2 cellular contexts compared by ENCODE assay signal in the genomic region with DNA sequence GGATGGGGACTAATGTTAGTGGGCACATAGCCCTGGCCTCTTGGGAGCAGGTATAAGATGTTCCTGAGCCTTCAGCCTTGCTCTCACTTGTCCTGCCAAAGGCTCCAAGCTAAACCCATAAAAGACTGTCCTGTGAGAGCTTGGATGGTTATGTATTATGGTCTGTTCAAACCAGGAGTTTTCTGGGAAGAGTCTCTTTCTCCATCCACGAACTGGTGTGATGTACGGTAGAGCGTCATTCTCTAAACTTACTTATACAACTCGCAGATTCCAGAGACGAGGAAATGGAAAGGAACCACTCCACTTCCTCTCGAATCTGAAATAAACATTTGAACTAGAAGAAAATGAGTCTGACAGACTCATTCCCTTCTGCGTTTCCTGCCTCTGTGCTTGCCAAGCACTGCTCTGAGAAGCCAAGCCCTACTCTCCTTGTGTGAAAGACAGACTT.
TF ChIP-seq lines count a peak whose summit lies in the region.

No MANE protein-coding gene starts in this region.

TF ChIP-seq in SK-N-SH, 30 proteins besides CTCF, POLR2A, EP300 and RAD21:
- TF ChIP-seq RXRA (IDR thresholded peaks at IDR 0.05; ENCODE audit: borderline replicate concordance, low read depth) (no peak), FOXM1 (IDR thresholded peaks at IDR 0.05; ENCODE audit: low read depth) (no peak), MEF2A (IDR thresholded peaks at IDR 0.05; ENCODE audit: borderline replicate concordance, low read depth) (no peak), SMC3 (IDR thresholded peaks at IDR 0.05; ENCODE audit: low read depth, low read length) (no peak), POLR2AphosphoS5 (IDR thresholded peaks at IDR 0.05; ENCODE audit: low read depth, low read length) (no peak), CHD2 (IDR thresholded peaks at IDR 0.05; ENCODE audit: low read length, partially characterized antibody) (no peak), FOXJ3 (CRISPR knock-in tag; IDR thresholded peaks at IDR 0.05) (no peak), YY1 (IDR thresholded peaks at IDR 0.05; ENCODE audit: low read depth) (no peak), SIN3A (IDR thresholded peaks at IDR 0.05; ENCODE audit: borderline replicate concordance, low read depth, low read length) (no peak), FOSL2 (IDR thresholded peaks at IDR 0.05; ENCODE audit: borderline replicate concordance, low read depth) (no peak), TAF1 (IDR thresholded peaks at IDR 0.05; ENCODE audit: borderline replicate concordance, low read depth, low read length) (no peak), JUND (IDR thresholded peaks at IDR 0.05) (no peak), GABPA (IDR thresholded peaks at IDR 0.05; ENCODE audit: low read depth) (no peak), MXI1 (IDR thresholded peaks at IDR 0.05; ENCODE audit: low read depth, low read length) (no peak), GATA2 (CRISPR knock-in tag; IDR thresholded peaks at IDR 0.05) (no peak), TCF12 (IDR thresholded peaks at IDR 0.05) (no peak)
- TF ChIP-seq, protein P1, sequence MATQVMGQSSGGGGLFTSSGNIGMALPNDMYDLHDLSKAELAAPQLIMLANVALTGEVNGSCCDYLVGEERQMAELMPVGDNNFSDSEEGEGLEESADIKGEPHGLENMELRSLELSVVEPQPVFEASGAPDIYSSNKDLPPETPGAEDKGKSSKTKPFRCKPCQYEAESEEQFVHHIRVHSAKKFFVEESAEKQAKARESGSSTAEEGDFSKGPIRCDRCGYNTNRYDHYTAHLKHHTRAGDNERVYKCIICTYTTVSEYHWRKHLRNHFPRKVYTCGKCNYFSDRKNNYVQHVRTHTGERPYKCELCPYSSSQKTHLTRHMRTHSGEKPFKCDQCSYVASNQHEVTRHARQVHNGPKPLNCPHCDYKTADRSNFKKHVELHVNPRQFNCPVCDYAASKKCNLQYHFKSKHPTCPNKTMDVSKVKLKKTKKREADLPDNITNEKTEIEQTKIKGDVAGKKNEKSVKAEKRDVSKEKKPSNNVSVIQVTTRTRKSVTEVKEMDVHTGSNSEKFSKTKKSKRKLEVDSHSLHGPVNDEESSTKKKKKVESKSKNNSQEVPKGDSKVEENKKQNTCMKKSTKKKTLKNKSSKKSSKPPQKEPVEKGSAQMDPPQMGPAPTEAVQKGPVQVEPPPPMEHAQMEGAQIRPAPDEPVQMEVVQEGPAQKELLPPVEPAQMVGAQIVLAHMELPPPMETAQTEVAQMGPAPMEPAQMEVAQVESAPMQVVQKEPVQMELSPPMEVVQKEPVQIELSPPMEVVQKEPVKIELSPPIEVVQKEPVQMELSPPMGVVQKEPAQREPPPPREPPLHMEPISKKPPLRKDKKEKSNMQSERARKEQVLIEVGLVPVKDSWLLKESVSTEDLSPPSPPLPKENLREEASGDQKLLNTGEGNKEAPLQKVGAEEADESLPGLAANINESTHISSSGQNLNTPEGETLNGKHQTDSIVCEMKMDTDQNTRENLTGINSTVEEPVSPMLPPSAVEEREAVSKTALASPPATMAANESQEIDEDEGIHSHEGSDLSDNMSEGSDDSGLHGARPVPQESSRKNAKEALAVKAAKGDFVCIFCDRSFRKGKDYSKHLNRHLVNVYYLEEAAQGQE (IDR thresholded peaks at IDR 0.05; ENCODE audit: low read depth, low read length): no peak
- TF ChIP-seq, protein P2, sequence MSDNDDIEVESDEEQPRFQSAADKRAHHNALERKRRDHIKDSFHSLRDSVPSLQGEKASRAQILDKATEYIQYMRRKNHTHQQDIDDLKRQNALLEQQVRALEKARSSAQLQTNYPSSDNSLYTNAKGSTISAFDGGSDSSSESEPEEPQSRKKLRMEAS (IDR thresholded peaks at IDR 0.05; ENCODE audit: low read depth): no peak
- TF ChIP-seq, protein P3, sequence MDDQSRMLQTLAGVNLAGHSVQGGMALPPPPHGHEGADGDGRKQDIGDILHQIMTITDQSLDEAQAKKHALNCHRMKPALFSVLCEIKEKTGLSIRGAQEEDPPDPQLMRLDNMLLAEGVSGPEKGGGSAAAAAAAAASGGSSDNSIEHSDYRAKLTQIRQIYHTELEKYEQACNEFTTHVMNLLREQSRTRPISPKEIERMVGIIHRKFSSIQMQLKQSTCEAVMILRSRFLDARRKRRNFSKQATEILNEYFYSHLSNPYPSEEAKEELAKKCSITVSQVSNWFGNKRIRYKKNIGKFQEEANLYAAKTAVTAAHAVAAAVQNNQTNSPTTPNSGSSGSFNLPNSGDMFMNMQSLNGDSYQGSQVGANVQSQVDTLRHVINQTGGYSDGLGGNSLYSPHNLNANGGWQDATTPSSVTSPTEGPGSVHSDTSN (IDR thresholded peaks at IDR 0.05): no peak
- TF ChIP-seq, protein P4, sequence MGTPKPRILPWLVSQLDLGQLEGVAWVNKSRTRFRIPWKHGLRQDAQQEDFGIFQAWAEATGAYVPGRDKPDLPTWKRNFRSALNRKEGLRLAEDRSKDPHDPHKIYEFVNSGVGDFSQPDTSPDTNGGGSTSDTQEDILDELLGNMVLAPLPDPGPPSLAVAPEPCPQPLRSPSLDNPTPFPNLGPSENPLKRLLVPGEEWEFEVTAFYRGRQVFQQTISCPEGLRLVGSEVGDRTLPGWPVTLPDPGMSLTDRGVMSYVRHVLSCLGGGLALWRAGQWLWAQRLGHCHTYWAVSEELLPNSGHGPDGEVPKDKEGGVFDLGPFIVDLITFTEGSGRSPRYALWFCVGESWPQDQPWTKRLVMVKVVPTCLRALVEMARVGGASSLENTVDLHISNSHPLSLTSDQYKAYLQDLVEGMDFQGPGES (IDR thresholded peaks at IDR 0.05; ENCODE audit: low read depth, low read length): no peak

TF ChIP-seq in SK-N-SH treated with all-trans-retinoic acid at 6 μM for 48 hours, 23 proteins besides CTCF, POLR2A, EP300 and RAD21:
- TF ChIP-seq, protein P5, sequence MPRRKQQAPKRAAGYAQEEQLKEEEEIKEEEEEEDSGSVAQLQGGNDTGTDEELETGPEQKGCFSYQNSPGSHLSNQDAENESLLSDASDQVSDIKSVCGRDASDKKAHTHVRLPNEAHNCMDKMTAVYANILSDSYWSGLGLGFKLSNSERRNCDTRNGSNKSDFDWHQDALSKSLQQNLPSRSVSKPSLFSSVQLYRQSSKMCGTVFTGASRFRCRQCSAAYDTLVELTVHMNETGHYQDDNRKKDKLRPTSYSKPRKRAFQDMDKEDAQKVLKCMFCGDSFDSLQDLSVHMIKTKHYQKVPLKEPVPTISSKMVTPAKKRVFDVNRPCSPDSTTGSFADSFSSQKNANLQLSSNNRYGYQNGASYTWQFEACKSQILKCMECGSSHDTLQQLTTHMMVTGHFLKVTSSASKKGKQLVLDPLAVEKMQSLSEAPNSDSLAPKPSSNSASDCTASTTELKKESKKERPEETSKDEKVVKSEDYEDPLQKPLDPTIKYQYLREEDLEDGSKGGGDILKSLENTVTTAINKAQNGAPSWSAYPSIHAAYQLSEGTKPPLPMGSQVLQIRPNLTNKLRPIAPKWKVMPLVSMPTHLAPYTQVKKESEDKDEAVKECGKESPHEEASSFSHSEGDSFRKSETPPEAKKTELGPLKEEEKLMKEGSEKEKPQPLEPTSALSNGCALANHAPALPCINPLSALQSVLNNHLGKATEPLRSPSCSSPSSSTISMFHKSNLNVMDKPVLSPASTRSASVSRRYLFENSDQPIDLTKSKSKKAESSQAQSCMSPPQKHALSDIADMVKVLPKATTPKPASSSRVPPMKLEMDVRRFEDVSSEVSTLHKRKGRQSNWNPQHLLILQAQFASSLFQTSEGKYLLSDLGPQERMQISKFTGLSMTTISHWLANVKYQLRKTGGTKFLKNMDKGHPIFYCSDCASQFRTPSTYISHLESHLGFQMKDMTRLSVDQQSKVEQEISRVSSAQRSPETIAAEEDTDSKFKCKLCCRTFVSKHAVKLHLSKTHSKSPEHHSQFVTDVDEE (CRISPR knock-in tag; IDR thresholded peaks at IDR 0.05): no peak
- TF ChIP-seq SNAI2 (CRISPR knock-in tag; IDR thresholded peaks at IDR 0.05): no peak
- no peak for TF ChIP-seq CREB5 (CRISPR knock-in tag; IDR thresholded peaks at IDR 0.05; ENCODE audit: low read depth)
- no peak for TF ChIP-seq PPARA (CRISPR knock-in tag; IDR thresholded peaks at IDR 0.05; ENCODE audit: borderline replicate concordance)
- TF ChIP-seq CSDC2 (CRISPR knock-in tag; IDR thresholded peaks at IDR 0.05): no peak
- no peak for TF ChIP-seq RARB (CRISPR knock-in tag; IDR thresholded peaks at IDR 0.05)
- no peak for TF ChIP-seq ZNF8 (CRISPR knock-in tag; IDR thresholded peaks at IDR 0.05)
- TF ChIP-seq ARNTL (CRISPR knock-in tag; IDR thresholded peaks at IDR 0.05; ENCODE audit: borderline replicate concordance, low read depth): no peak
